1 cellular context compared by ENCODE assay signal in genomic region chr5:176797456-176798093, GRCh38.
TF ChIP-seq lines count a peak whose summit lies in the region.

No MANE protein-coding gene starts in this region.

TF ChIP-seq in GM23338, 12 proteins besides CTCF, POLR2A, EP300 and RAD21 (continued from another document):
- TF ChIP-seq, protein P1, sequence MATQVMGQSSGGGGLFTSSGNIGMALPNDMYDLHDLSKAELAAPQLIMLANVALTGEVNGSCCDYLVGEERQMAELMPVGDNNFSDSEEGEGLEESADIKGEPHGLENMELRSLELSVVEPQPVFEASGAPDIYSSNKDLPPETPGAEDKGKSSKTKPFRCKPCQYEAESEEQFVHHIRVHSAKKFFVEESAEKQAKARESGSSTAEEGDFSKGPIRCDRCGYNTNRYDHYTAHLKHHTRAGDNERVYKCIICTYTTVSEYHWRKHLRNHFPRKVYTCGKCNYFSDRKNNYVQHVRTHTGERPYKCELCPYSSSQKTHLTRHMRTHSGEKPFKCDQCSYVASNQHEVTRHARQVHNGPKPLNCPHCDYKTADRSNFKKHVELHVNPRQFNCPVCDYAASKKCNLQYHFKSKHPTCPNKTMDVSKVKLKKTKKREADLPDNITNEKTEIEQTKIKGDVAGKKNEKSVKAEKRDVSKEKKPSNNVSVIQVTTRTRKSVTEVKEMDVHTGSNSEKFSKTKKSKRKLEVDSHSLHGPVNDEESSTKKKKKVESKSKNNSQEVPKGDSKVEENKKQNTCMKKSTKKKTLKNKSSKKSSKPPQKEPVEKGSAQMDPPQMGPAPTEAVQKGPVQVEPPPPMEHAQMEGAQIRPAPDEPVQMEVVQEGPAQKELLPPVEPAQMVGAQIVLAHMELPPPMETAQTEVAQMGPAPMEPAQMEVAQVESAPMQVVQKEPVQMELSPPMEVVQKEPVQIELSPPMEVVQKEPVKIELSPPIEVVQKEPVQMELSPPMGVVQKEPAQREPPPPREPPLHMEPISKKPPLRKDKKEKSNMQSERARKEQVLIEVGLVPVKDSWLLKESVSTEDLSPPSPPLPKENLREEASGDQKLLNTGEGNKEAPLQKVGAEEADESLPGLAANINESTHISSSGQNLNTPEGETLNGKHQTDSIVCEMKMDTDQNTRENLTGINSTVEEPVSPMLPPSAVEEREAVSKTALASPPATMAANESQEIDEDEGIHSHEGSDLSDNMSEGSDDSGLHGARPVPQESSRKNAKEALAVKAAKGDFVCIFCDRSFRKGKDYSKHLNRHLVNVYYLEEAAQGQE (IDR thresholded peaks at IDR 0.05; ENCODE audit: unreplicated experiment): no peak
- TF ChIP-seq JUNB (IDR thresholded peaks at IDR 0.05; ENCODE audit: unreplicated experiment): no peak
